In genomic region chr1:38207275-38207674, GRCh38 we compare ENCODE assay signal across 24 cellular contexts.
"Had no signal": no experiment of that assay in that cellular context is flagged by ENCODE, and none has a peak within 500 bp of the region (broad histone marks: within the 10 kb centered on the region; RNA-seq: fewer than 3 reads in every experiment).

No MANE protein-coding gene starts in this region.

- H2AFZ ChIP-seq: parathyroid adenoma had no signal

- H3K9ac ChIP-seq: parathyroid adenoma had no signal

- H3K36me3 ChIP-seq: esophagus squamous epithelium, gastrocnemius medialis, left ventricle myocardium inferior, neutrophil, upper lobe of right lung had no signal

- H3K4me3 ChIP-seq: coronary artery, esophagus squamous epithelium, gastrocnemius medialis, left ventricle myocardium inferior, upper lobe of right lung had no signal

- DNase-seq: activated CD4-positive, alpha-beta T cell treated with anti-CD3 and anti-CD28 coated beads for 1 hour; activated CD4-positive, alpha-beta T cell treated with anti-CD3 and anti-CD28 coated beads, Interleukin-2, amount 50 U/mL, for 1 hour; activated CD8-positive, alpha-beta T cell treated with anti-CD3 and anti-CD28 coated beads, Interleukin-2, amount 10 ng/mL, durations not matched to agents 7 days and 5 days; activated naive CD4-positive, alpha-beta T cell treated with Interleukin-2 at 50 U/mL for 16 hours; activated naive CD8-positive, alpha-beta T cell treated with anti-CD3 and anti-CD28 coated beads for 36 hours; activated T-cell treated with anti-CD3 and anti-CD28 coated beads, Interleukin-2, amount 50 U/mL, for 24 hours; cerebellar nuclear complex; esophagus squamous epithelium; gastrocnemius medialis; hippocampal formation; kidney glomerular epithelial cell; left ventricle myocardium inferior; mammary epithelial cell; midbrain; right cardiac atrium; stimulated activated CD4-positive, alpha-beta T cell treated with anti-CD3 and anti-CD28 coated beads, Interleukin-4, amount 100 ng/mL, for 24 hours; stimulated activated naive CD4-positive, alpha-beta T cell treated with Interleukin-2 at 50 U/mL for 16 hours; upper lobe of right lung had no signal

- H3K27ac Mint-ChIP-seq: activated CD8-positive, alpha-beta T cell treated with anti-CD3 and anti-CD28 coated beads, Interleukin-2, amount 10 ng/mL, durations not matched to agents 7 days and 5 days; activated naive CD8-positive, alpha-beta T cell treated with anti-CD3 and anti-CD28 coated beads for 36 hours; activated T-cell treated with anti-CD3 and anti-CD28 coated beads, Interleukin-2, amount 50 U/mL, for 24 hours; natural killer cell treated with Interleukin-12 subunit alpha and Interleukin-12 subunit beta and Interleukin-15 and Interleukin-18, amount 100 ng/mL, for 72 hours; T-helper 2 cell treated with Interferon-gamma antibody and Interleukin-4, amounts not matched to agents 5 μg/mL and 100 μg/mL, for 36 hours had no signal

- H3K4me3 Mint-ChIP-seq: activated CD8-positive, alpha-beta T cell treated with anti-CD3 and anti-CD28 coated beads, Interleukin-2, amount 10 ng/mL, durations not matched to agents 7 days and 5 days; activated naive CD8-positive, alpha-beta T cell treated with anti-CD3 and anti-CD28 coated beads for 36 hours; activated T-cell treated with anti-CD3 and anti-CD28 coated beads, Interleukin-2, amount 50 U/mL, for 24 hours; natural killer cell treated with Interleukin-12 subunit alpha and Interleukin-12 subunit beta and Interleukin-15 and Interleukin-18, amount 100 ng/mL, for 72 hours; T-helper 2 cell treated with Interferon-gamma antibody and Interleukin-4, amounts not matched to agents 5 μg/mL and 100 μg/mL, for 36 hours had no signal

- H3K9me3 ChIP-seq: esophagus squamous epithelium, gastrocnemius medialis, left ventricle myocardium inferior, neutrophil, upper lobe of right lung had no signal

- H3K4me1 Mint-ChIP-seq: activated naive CD8-positive, alpha-beta T cell treated with anti-CD3 and anti-CD28 coated beads for 36 hours had no signal

- H3K4me1 ChIP-seq: esophagus squamous epithelium, gastrocnemius medialis, parathyroid adenoma, upper lobe of right lung had no signal

- H3K9me3 Mint-ChIP-seq: activated naive CD8-positive, alpha-beta T cell treated with anti-CD3 and anti-CD28 coated beads for 36 hours; activated T-cell treated with anti-CD3 and anti-CD28 coated beads, Interleukin-2, amount 50 U/mL, for 24 hours; natural killer cell treated with Interleukin-12 subunit alpha and Interleukin-12 subunit beta and Interleukin-15 and Interleukin-18, amount 100 ng/mL, for 72 hours; T-helper 2 cell treated with Interferon-gamma antibody and Interleukin-4, amounts not matched to agents 5 μg/mL and 100 μg/mL, for 36 hours had no signal

- ATAC-seq: activated CD8-positive, alpha-beta T cell treated with anti-CD3 and anti-CD28 coated beads, Interleukin-2, amount 10 ng/mL, durations not matched to agents 7 days and 5 days; gastrocnemius medialis; upper lobe of right lung had no signal

- H3K27me3 ChIP-seq: gastrocnemius medialis, upper lobe of right lung had no signal

- H3K27ac ChIP-seq: coronary artery, esophagus squamous epithelium, gastrocnemius medialis, left ventricle myocardium inferior, neutrophil, parathyroid adenoma, upper lobe of right lung, VCaP had no signal

- H3K36me3 Mint-ChIP-seq: activated naive CD8-positive, alpha-beta T cell treated with anti-CD3 and anti-CD28 coated beads for 36 hours; natural killer cell treated with Interleukin-12 subunit alpha and Interleukin-12 subunit beta and Interleukin-15 and Interleukin-18, amount 100 ng/mL, for 72 hours had no signal
